In genomic region chr16:57834936-57835335, GRCh38 we compare ENCODE assay signal across 1 cellular context.
TF ChIP-seq lines count a peak whose summit lies in the region.

No MANE protein-coding gene starts in this region.

TF ChIP-seq in H1, 55 proteins besides CTCF, POLR2A, EP300 and RAD21:
- no peak for TF ChIP-seq SRF (IDR thresholded peaks at IDR 0.05; ENCODE audit: low read depth, low read length)
- no peak for TF ChIP-seq FOSL1 (IDR thresholded peaks at IDR 0.05; ENCODE audit: insufficient read depth, low read depth, low read length)
- no peak for TF ChIP-seq YY1 (IDR thresholded peaks at IDR 0.05; ENCODE audit: low read depth, low read length)
- no peak for TF ChIP-seq JUN (IDR thresholded peaks at IDR 0.05; ENCODE audit: low read depth, low read length)
- TF ChIP-seq SP4 (IDR thresholded peaks at IDR 0.05; ENCODE audit: low read length) = no peak
- no peak for TF ChIP-seq NANOG (IDR thresholded peaks at IDR 0.05; ENCODE audit: insufficient read depth, low read depth, low read length, poor library complexity, severe bottlenecking)
- no peak for TF ChIP-seq CBX8 (IDR thresholded peaks at IDR 0.05; ENCODE audit: borderline replicate concordance, low read depth, low read length)
- no peak for TF ChIP-seq HDAC6 (IDR thresholded peaks at IDR 0.05; ENCODE audit: low read depth, low read length)
- no peak for TF ChIP-seq RXRA (IDR thresholded peaks at IDR 0.05; ENCODE audit: insufficient read depth, low read depth, low read length)
- no peak for TF ChIP-seq TBP (IDR thresholded peaks at IDR 0.05; ENCODE audit: low read depth, low read length)
- TF ChIP-seq MAFK (IDR thresholded peaks at IDR 0.05; ENCODE audit: low read depth, low read length) = no peak
- TF ChIP-seq ATF3 (IDR thresholded peaks at IDR 0.05; ENCODE audit: insufficient read depth, low read depth, low read length) = no peak
- TF ChIP-seq HDAC2 (IDR thresholded peaks at IDR 0.05; ENCODE audit: borderline replicate concordance in 1 of 2, low read depth in 2 of 2, low read length in 2 of 2) = no peak
- TF ChIP-seq SIRT6 (IDR thresholded peaks at IDR 0.05; ENCODE audit: low read length) = no peak
- no peak for TF ChIP-seq NRF1 (IDR thresholded peaks at IDR 0.05; ENCODE audit: low read depth, low read length)
- no peak for TF ChIP-seq RFX5 (IDR thresholded peaks at IDR 0.05; ENCODE audit: borderline replicate concordance, low read depth, low read length)
- TF ChIP-seq CHD7 (IDR thresholded peaks at IDR 0.05; ENCODE audit: insufficient replicate concordance, low read length) = no peak
- TF ChIP-seq CBX5 (IDR thresholded peaks at IDR 0.05; ENCODE audit: low read depth, low read length) = no peak
- TF ChIP-seq PHF8 (conservative IDR thresholded peaks at IDR 0.05; ENCODE audit: low read depth, low read length) = no peak
